In the genomic region with DNA sequence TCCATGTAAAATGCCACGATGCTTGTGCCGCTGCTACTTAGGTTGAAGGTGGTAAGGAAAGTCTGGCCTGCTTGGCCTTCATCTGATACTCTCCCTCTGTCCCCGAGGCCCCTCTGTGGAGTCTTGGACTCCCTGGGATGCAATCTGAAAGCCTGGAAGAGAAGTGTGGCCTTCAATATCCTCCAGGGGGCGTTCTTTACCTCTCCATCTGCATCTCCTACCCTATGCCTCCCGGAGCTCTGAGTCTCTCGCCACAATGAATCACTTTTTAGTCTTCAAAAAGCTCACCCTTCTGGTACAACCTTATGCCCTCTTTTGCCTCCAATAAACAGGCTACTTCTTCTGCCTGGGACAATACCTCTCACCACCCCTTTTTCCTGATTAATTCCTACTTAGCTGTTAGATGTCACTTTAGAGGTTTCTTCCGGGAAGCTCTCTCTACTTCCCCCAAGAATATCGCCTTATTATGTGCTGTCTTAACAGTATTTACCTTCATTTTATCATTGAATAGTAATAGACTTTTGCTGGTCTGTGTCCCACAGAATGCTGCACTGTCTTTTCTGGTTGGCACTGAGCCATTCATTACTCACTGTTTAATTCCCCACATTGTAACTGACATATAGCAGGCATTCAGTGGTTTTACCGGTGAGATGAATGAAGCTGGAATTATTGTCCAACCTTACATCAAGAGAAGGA, we compare ENCODE assay signal across 1 cellular context.
A peak's percentile ranks its signal among the peaks of the same experiment; 100 is the strongest.
TF ChIP-seq lines count a peak whose summit lies in the region.

No MANE protein-coding gene starts in this region.

TF ChIP-seq in GM12878, 131 proteins besides CTCF, POLR2A, EP300 and RAD21:
- TF ChIP-seq MTA3 (IDR thresholded peaks at IDR 0.05; ENCODE audit: borderline replicate concordance, low read length) (no peak), SMC3 (IDR thresholded peaks at IDR 0.05; ENCODE audit: borderline replicate concordance, low read length) (peak; percentile 31), MXI1 (IDR thresholded peaks at IDR 0.05; ENCODE audit: low read depth, low read length) (no peak), MTA2 (IDR thresholded peaks at IDR 0.05; ENCODE audit: low read depth) (no peak), HDGF (IDR thresholded peaks at IDR 0.05) (no peak), RAD51 (IDR thresholded peaks at IDR 0.05) (no peak)
TF ChIP-seq in GM12878: peak in this region for 1.
